ENCODE assay signal across 13 cellular contexts in the genomic region with DNA sequence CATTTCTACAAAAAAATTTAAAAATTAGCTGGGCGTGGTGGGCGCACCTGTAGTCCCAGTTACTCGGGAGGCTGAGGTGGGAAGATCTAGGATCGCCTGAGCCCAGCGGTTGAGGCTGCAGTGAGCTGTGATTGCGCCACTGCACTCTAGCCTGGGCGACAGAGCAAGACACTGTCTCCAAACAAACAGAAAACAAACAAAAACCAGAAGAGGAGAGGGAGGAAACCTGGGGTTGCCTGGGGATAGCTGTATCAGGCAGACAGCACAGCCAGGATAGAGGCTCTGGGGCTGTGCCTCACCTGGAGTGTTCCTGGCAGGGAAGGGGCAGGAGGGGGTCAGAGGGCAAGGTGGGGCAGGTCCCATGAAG. TPM values are rescaled to one million over a fixed set of nuclear protein-coding genes. Genes with fewer than 3 reads are reported as not detected.
DNase-seq lines count a peak whose midpoint lies in the region; ATAC-seq and TF ChIP-seq lines count a peak whose summit lies in the region.
"Had no signal": no experiment of that assay in that cellular context is flagged by ENCODE, and none has a peak within 500 bp of the region (broad histone marks: within the 10 kb centered on the region; RNA-seq: fewer than 3 reads in every experiment).

No MANE protein-coding gene starts in this region.

- H3K27me3 Mint-ChIP-seq in activated naive CD4-positive, alpha-beta T cell treated with anti-CD3 and anti-CD28 coated beads, Interleukin-2, amount 50 U/mL, for 24 hours: no peaks in the 10 kb centered on the region
- no peaks in the 10 kb centered on the region for H3K27me3 Mint-ChIP-seq in WTC11 (ENCODE audit: low read depth)

- TF ChIP-seq CTCF in WTC11 (IDR thresholded peaks at IDR 0.05) (no peak), right lobe of liver (IDR thresholded peaks at IDR 0.05) (no peak), upper lobe of left lung (IDR thresholded peaks at IDR 0.05) (no peak)

- H3K27me3 ChIP-seq in right lobe of liver: no peaks in the 10 kb centered on the region
- H3K27me3 ChIP-seq in upper lobe of left lung: no peaks in the 10 kb centered on the region
- H3K27me3 ChIP-seq: spleen had no signal

- intact Hi-C loops in right lobe of liver (cut with DNase I): no loop called here

- H3K4me3 ChIP-seq in right lobe of liver (no peak overlapping the region), upper lobe of left lung (no peak overlapping the region)
- H3K4me3 ChIP-seq: spleen had no signal

- H3K36me3 Mint-ChIP-seq in activated naive CD4-positive, alpha-beta T cell treated with anti-CD3 and anti-CD28 coated beads, Interleukin-2, amount 50 U/mL, for 24 hours: peaks cover 2% of the 10 kb centered on the region
- H3K36me3 Mint-ChIP-seq in WTC11: no peaks in the 10 kb centered on the region
- H3K36me3 Mint-ChIP-seq: IgD-negative memory B cell had no signal

- H3K9me3 ChIP-seq in right lobe of liver: no peaks in the 10 kb centered on the region
- H3K9me3 ChIP-seq in upper lobe of left lung: no peaks in the 10 kb centered on the region
- H3K9me3 ChIP-seq: spleen had no signal

- in situ Hi-C loops in ACHN (cut with HindIII; ENCODE audit: low pct_ligation_motif_present, low pct_unique_long_range_greater_than_20kb, low sequenced_read_pairs): no loop called here

- DNase-seq in activated naive CD4-positive, alpha-beta T cell treated with anti-CD3 and anti-CD28 coated beads, Interleukin-2, amount 50 U/mL, for 16 hours: no peak
- DNase-seq in WTC11 (ENCODE audit: low spot score) (no peak), right lobe of liver (peak in 2 of 3 donors; percentile 87 to 89), upper lobe of left lung (peak in 1 of 2 donors; percentile 82), GF-D8 (lab: John Stamatoyannopoulos, UW) (no peak), ACHN (no peak), NK-92 (lab: John Stamatoyannopoulos, UW; ENCODE audit: unreplicated experiment) (no peak)
- DNase-seq: cerebellar nuclear complex, midbrain, NCI-H345, spleen had no signal

- POLR2A ChIA-PET in WTC11 (lab: Charles Lee): no interaction called here

- H3K4me1 Mint-ChIP-seq in activated naive CD4-positive, alpha-beta T cell treated with anti-CD3 and anti-CD28 coated beads, Interleukin-2, amount 50 U/mL, for 24 hours: peaks cover 63% of the 10 kb centered on the region
- peaks cover 23% of the 10 kb centered on the region for H3K4me1 Mint-ChIP-seq in WTC11

- H3K36me3 ChIP-seq in right lobe of liver: no peaks in the 10 kb centered on the region
- peaks cover 0 to 11% (median 5%) of the 10 kb centered on the region in 4 donors for H3K36me3 ChIP-seq in upper lobe of left lung

- H3K4me1 ChIP-seq in right lobe of liver: peaks cover 0 to 59% (median 26%) of the 10 kb centered on the region in 4 donors
- peaks cover 69 to 82% (median 75%) of the 10 kb centered on the region in 4 donors for H3K4me1 ChIP-seq in upper lobe of left lung

- CTCF ChIA-PET in WTC11 (lab: Charles Lee): interaction anchor here (0.9 to 1.7 kb wide), 5 partner anchors 14 to 147 kb away, joined by 3 to 7 read pairs (median 4); no protein-coding TSS in a partner anchor

- ATAC-seq in WTC11 (no peak), right lobe of liver (peak; percentile 32 to 71 (median 58)), upper lobe of left lung (ENCODE audit: low FRiP score in 2 of 2) (peak in 1 of 2 donors; percentile 41)

- peak overlapping the region; percentile 80 for H3K27ac Mint-ChIP-seq in activated naive CD4-positive, alpha-beta T cell treated with anti-CD3 and anti-CD28 coated beads, Interleukin-2, amount 50 U/mL, for 24 hours
- H3K27ac Mint-ChIP-seq in WTC11: peak overlapping the region; percentile 5; the same call in 1 of the 2 replicates

- 26% methylated on average over 7 of the region's 7 CpGs for WGBS in right lobe of liver (ENCODE audit: insufficient coverage, low coverage, low lambda C conversion rate, missing lambda C conversion rate)
- WGBS in upper lobe of left lung, 2 donors: 68 to 74% methylated on average over 7 of the region's 7 CpGs

- H3K4me3 Mint-ChIP-seq in activated naive CD4-positive, alpha-beta T cell treated with anti-CD3 and anti-CD28 coated beads, Interleukin-2, amount 50 U/mL, for 24 hours: no peak overlapping the region
- no peak overlapping the region for H3K4me3 Mint-ChIP-seq in WTC11

- TF ChIP-seq POLR2A in right lobe of liver (IDR thresholded peaks at IDR 0.05) (no peak), upper lobe of left lung (IDR thresholded peaks at IDR 0.05) (no peak)

- TF ChIP-seq EP300 in upper lobe of left lung (IDR thresholded peaks at IDR 0.05): peak in 1 of 4 donors; percentile 7

- no peaks in the 10 kb centered on the region for H3K9me3 Mint-ChIP-seq in activated naive CD4-positive, alpha-beta T cell treated with anti-CD3 and anti-CD28 coated beads, Interleukin-2, amount 50 U/mL, for 24 hours
- H3K9me3 Mint-ChIP-seq in WTC11: no peaks in the 10 kb centered on the region

- H3K27ac ChIP-seq in right lobe of liver: peak overlapping the region; percentile 66 to 92 (median 88)
- H3K27ac ChIP-seq in upper lobe of left lung: peak overlapping the region; percentile 94 to 97 (median 95)

TF ChIP-seq in WTC11, 78 proteins besides CTCF, POLR2A, EP300 and RAD21:
- peak; percentile 68; the same call in 1 of the 2 replicates for TF ChIP-seq GABPB1 (CRISPR knock-in tag; IDR thresholded peaks at IDR 0.05)
- TF ChIP-seq NR2C2 (CRISPR knock-in tag; IDR thresholded peaks at IDR 0.05): no peak
- no peak for TF ChIP-seq RORB (CRISPR knock-in tag; IDR thresholded peaks at IDR 0.05)
- TF ChIP-seq ZNF263 (CRISPR knock-in tag; IDR thresholded peaks at IDR 0.05; ENCODE audit: low read depth): no peak
TF ChIP-seq in WTC11: peak in this region for 1.

RNA-seq across cellular contexts. Expression of a gene that starts 2.6 kb away (rescaled TPM):
- 275 to 291 TPM (median 287 TPM) in 3 replicates for total RNA-seq in WTC11 (2021)
- total RNA-seq in right lobe of liver: 100 to 1,000 TPM; 112 to 256 (median 131) TPM
- total RNA-seq in upper lobe of left lung: 100 to 1,000 TPM in 4 of 6 donors, 10 to 100 TPM in 2; 50.0 to 176 (median 103) TPM

RNA-seq across cellular contexts. Expression of a gene that starts 6.0 kb away (rescaled TPM):
- total RNA-seq in WTC11 (2021) (363 to 377 TPM (median 368 TPM) in 3 replicates), right lobe of liver (100 to 1,000 TPM; 204 to 389 (median 212) TPM), upper lobe of left lung (100 to 1,000 TPM; 370 to 717 (median 484) TPM)

RNA-seq across cellular contexts. Expression of a gene that starts 30.8 kb away (rescaled TPM):
- total RNA-seq in WTC11 (2021) (40.9 to 46.4 TPM (median 44.1 TPM) in 3 replicates), right lobe of liver (1 to 10 TPM; 4.2 to 10.0 (median 7.3) TPM), upper lobe of left lung (100 to 1,000 TPM in 4 of 6 donors, 10 to 100 TPM in 2; 91.6 to 332 (median 123) TPM)

RNA-seq across cellular contexts. Expression of a gene that starts 57.9 kb away (rescaled TPM):
- total RNA-seq in WTC11 (2021): 40.3 to 45.0 TPM (median 41.3 TPM) in 3 replicates
- 10 to 100 TPM in 3 of 6 experiments, 1 to 10 TPM in 3; 4.8 to 14.6 (median 9.1) TPM for total RNA-seq in right lobe of liver
- total RNA-seq in upper lobe of left lung: 100 to 1,000 TPM in 2 of 6 donors, 10 to 100 TPM in 4; 34.1 to 224 (median 58.2) TPM

Comparison
In these comparisons a context has a peak if more than half of its experiments do, and no peak if none do; other contexts are left out.
1. DNase-seq: peak in right lobe of liver (2 of 3); none in activated naive CD4-positive, alpha-beta T cell treated with anti-CD3 and anti-CD28 coated beads, Interleukin-2, amount 50 U/mL, for 16 hours (single experiment), WTC11 (single experiment), GF-D8 (single experiment), ACHN (single experiment) and NK-92 (single experiment).